Comparison of ENCODE assay signal across 8 cellular contexts in genomic region chr12:6872073-6873048, GRCh38. TPM values are rescaled to one million over a fixed set of nuclear protein-coding genes. Genes with fewer than 3 reads are reported as not detected.
DNase-seq lines count a peak whose midpoint lies in the region; ATAC-seq, FAIRE-seq and TF ChIP-seq lines count a peak whose summit lies in the region.

No MANE protein-coding gene starts in this region.

- peak overlapping the region; percentile 76 to 92 (median 80) for H3K4me3 ChIP-seq in keratinocyte (ENCODE audit: control insufficient read depth in 2 of 3, extremely low read depth in 1 of 3, insufficient read depth in 2 of 3, low read depth in 1 of 3, low read length in 3 of 3)

- H3K4me2 ChIP-seq in keratinocyte (ENCODE audit: control insufficient read depth, extremely low read depth, insufficient read depth, low read depth, low read length) = peak overlapping the region; percentile 98

- H3K9ac ChIP-seq in keratinocyte (ENCODE audit: control insufficient read depth, extremely low read depth, insufficient read depth, low read length) = peak overlapping the region; percentile 90

- POLR2A ChIA-PET in WTC11 (lab: Charles Lee) = interaction anchor here (0.5 to 3.3 kb wide), 25 partner anchors 9 to 252 kb away, joined by 3 to 38 read pairs (median 5); partner anchors contain the start of genes C12orf57, CDCA3, COPS7A and LRRC23

- H3K9me3 ChIP-seq in keratinocyte (ENCODE audit: control insufficient read depth, low read depth, low read length) = no peaks in the 10 kb centered on the region

- peaks cover 37% of the 10 kb centered on the region for H3K4me1 ChIP-seq in keratinocyte (ENCODE audit: control insufficient read depth, extremely low read depth, insufficient read depth, low read length)

- CTCF ChIA-PET in Calu3 (lab: Charles Lee) (interaction anchor here (0.8 to 3.1 kb wide), 14 partner anchors 9 to 92 kb away, joined by 3 to 31 read pairs (median 8); partner anchors contain the start of genes C12orf57, CDCA3, LRRC23 and RNU7-1), WTC11 (lab: Charles Lee) (interaction anchor here (0.6 to 8.5 kb wide), 59 partner anchors 10 to 401 kb away, joined by 3 to 181 read pairs (median 5); partner anchors contain the start of genes C12orf57, C1RL, CDCA3 and COPS7A)

- TSS peak; percentile 65 for BruUV-seq in Calu3 (replicated peaks; lab: Mats Ljungman, UMichigan)

- no peaks in the 10 kb centered on the region for H3K27me3 ChIP-seq in keratinocyte (ENCODE audit: control insufficient read depth, extremely low read depth, insufficient read depth, low read length)

- H2AFZ ChIP-seq in keratinocyte (ENCODE audit: control insufficient read depth, low read length) = peak overlapping the region; percentile 56

- ATAC-seq in GM21825 (IDR thresholded peaks at IDR 0.05; ENCODE audit: unreplicated experiment) = peak; percentile 39
- ATAC-seq in WTC11 = peak; percentile 31
- no peak for ATAC-seq in GM21390 (IDR thresholded peaks at IDR 0.05; ENCODE audit: unreplicated experiment)

- no peaks in the 10 kb centered on the region for H3K27me3 Mint-ChIP-seq in Calu3 (ENCODE audit: unreplicated experiment)
- no peaks in the 10 kb centered on the region for H3K27me3 Mint-ChIP-seq in WTC11 (ENCODE audit: low read depth)

- H3K27ac Mint-ChIP-seq in Calu3 (ENCODE audit: unreplicated experiment) (peak overlapping the region; percentile 89), WTC11 (peak overlapping the region; percentile 96)

- dilution Hi-C loops in keratinocyte (cut with MboI; ENCODE audit: extremely low pct_ligation_motif_present, low sequenced_read_pairs) = no loop called here

- H3K9me1 ChIP-seq in keratinocyte (ENCODE audit: control insufficient read depth, extremely low read depth, insufficient read depth, low read length) = no peaks in the 10 kb centered on the region

- TF ChIP-seq CTCF in Calu3 (IDR thresholded peaks at IDR 0.05; ENCODE audit: unreplicated experiment) (peak; percentile 85), WTC11 (IDR thresholded peaks at IDR 0.05) (peak; percentile 69), keratinocyte (optimal IDR thresholded peaks at IDR 0.05 in 1 of 3, IDR thresholded peaks at IDR 0.05 in 1 of 3, conservative IDR thresholded peaks at IDR 0.05 in 1 of 3; ENCODE audit: extremely low read depth in 1 of 3, insufficient read depth in 2 of 3, low read length in 3 of 3) (peak; percentile 81 to 99 (median 99))

- no peak for FAIRE-seq in keratinocyte (lab: Jason Lieb, UNC)

- peaks cover 25% of the 10 kb centered on the region for H4K20me1 ChIP-seq in keratinocyte (ENCODE audit: control insufficient read depth, extremely low read depth, insufficient read depth, low read length)

- no peaks in the 10 kb centered on the region for H3K9me3 Mint-ChIP-seq in Calu3 (ENCODE audit: low read depth, unreplicated experiment)
- no peaks in the 10 kb centered on the region for H3K9me3 Mint-ChIP-seq in WTC11

- H3K4me1 Mint-ChIP-seq in Calu3 (ENCODE audit: low read depth, unreplicated experiment) (peaks cover 43% of the 10 kb centered on the region), WTC11 (peaks cover 44% of the 10 kb centered on the region)

- H3K79me2 ChIP-seq in keratinocyte (ENCODE audit: control insufficient read depth, insufficient read depth, low read length) = peaks cover 43% of the 10 kb centered on the region

- intact Hi-C loops in Calu3 (cut with micrococcal nuclease; ENCODE audit: unreplicated experiment) = loop anchor here (1.0 kb wide), 1 partner anchor 19 kb away; no protein-coding TSS in a partner anchor

- H3K36me3 ChIP-seq in keratinocyte (ENCODE audit: control insufficient read depth in 2 of 2, extremely low read depth in 1 of 2, insufficient read depth in 2 of 2, low read length in 2 of 2) = peaks cover 14 to 20% of the 10 kb centered on the region in 2 experiments

- peaks cover 73% of the 10 kb centered on the region for H3K36me3 Mint-ChIP-seq in Calu3 (ENCODE audit: insufficient read depth, unreplicated experiment)
- H3K36me3 Mint-ChIP-seq in WTC11 = peaks cover 44% of the 10 kb centered on the region

- DNase-seq in Calu3 = peak; percentile 91
- DNase-seq in NCI-H1694 treated with DMSO at 0.1 percent for 48 hours (lab: John Stamatoyannopoulos, UW) = peak; percentile 59
- DNase-seq in WTC11 (ENCODE audit: low spot score) = peak; percentile 95
- DNase-seq in caudate nucleus (lab: John Stamatoyannopoulos, UW) = peak in 57 of 61 donors; percentile 10 to 80 (median 58)
- no peak for DNase-seq in keratinocyte (ENCODE audit: low read depth, low spot score)
- DNase-seq in stimulated activated CD4-positive, alpha-beta T cell treated with anti-CD3 and anti-CD28 coated beads, Interleukin-12 subunit alpha, Interleukin-12 subunit beta, amount 100 ng/mL, for 48 hours (ENCODE audit: low read depth in 2 of 3, low spot score in 1 of 3) = peak; percentile 67 to 85 (median 78)

- H3K27ac ChIP-seq in caudate nucleus (ENCODE audit: low read depth, low read length) (peak overlapping the region; percentile 87), keratinocyte (ENCODE audit: control insufficient read depth, insufficient read depth, low read length) (peak overlapping the region; percentile 63)

- H3K4me3 Mint-ChIP-seq in Calu3 (ENCODE audit: low read depth, unreplicated experiment) (peak overlapping the region; percentile 99), WTC11 (peak overlapping the region; percentile 89)

TF ChIP-seq in WTC11, 78 proteins besides CTCF, POLR2A, EP300 and RAD21 (continues in another document):
- no peak for TF ChIP-seq CDX4 (CRISPR knock-in tag; IDR thresholded peaks at IDR 0.05; ENCODE audit: borderline replicate concordance)

RNA-seq across cellular contexts. Expression of gene SPSB2, which starts 0.7 kb away (rescaled TPM):
- total RNA-seq in Calu3 (2022) (18.0 and 21.5 TPM in 2 replicates), WTC11 (2021) (21.2 to 25.5 TPM (median 22.7 TPM) in 3 replicates)
- polyA plus RNA-seq in keratinocyte = 4.9 to 8.7 TPM (median 5.1 TPM) in 3 replicates
- 1.2 TPM for polyA plus RNA-seq in keratinocyte (2011; ENCODE audit: low read depth)
- 3.8 and 7.7 TPM in 2 replicates for polyA plus RNA-seq in keratinocyte (2011; cell fraction: cytosol; rRNA removed)
- polyA plus RNA-seq in keratinocyte (2011; cell fraction: nucleus; rRNA removed) = 5.1 and 8.0 TPM in 2 replicates
- 5.4 and 7.8 TPM in 2 replicates for polyA plus RNA-seq in keratinocyte (2012; ENCODE audit: low replicate concordance)
- polyA minus RNA-seq in keratinocyte = 1.4 to 5.8 TPM (median 1.7 TPM) in 3 replicates
- 6.1 TPM for polyA minus RNA-seq in keratinocyte (2011; cell fraction: cytosol; rRNA and poly(A)+ RNA removed)
- 1.5 and 1.8 TPM in 2 replicates for polyA minus RNA-seq in keratinocyte (2011; cell fraction: nucleus; rRNA and poly(A)+ RNA removed)

RNA-seq across cellular contexts. Expression of gene TPI1, which starts 5.0 kb away (rescaled TPM):
- 608 and 639 TPM in 2 replicates for total RNA-seq in Calu3 (2022)
- total RNA-seq in WTC11 (2021) = 1,045 to 1,242 TPM (median 1,195 TPM) in 3 replicates
- polyA plus RNA-seq in keratinocyte = 1,218 to 2,229 TPM (median 1,551 TPM) in 3 replicates
- polyA plus RNA-seq in keratinocyte (2011; ENCODE audit: low read depth) = 265 TPM
- 1,209 and 1,293 TPM in 2 replicates for polyA plus RNA-seq in keratinocyte (2011; cell fraction: cytosol; rRNA removed)
- polyA plus RNA-seq in keratinocyte (2011; cell fraction: nucleus; rRNA removed) = 796 and 920 TPM in 2 replicates
- polyA plus RNA-seq in keratinocyte (2012; ENCODE audit: low replicate concordance) = 546 and 816 TPM in 2 replicates
- polyA minus RNA-seq in keratinocyte = 1,325 to 2,073 TPM (median 1,599 TPM) in 3 replicates
- polyA minus RNA-seq in keratinocyte (2011; cell fraction: cytosol; rRNA and poly(A)+ RNA removed) = 656 TPM
- 245 and 276 TPM in 2 replicates for polyA minus RNA-seq in keratinocyte (2011; cell fraction: nucleus; rRNA and poly(A)+ RNA removed)

RNA-seq across cellular contexts. Expression of gene USP5, which starts 20.4 kb away (rescaled TPM):
- total RNA-seq in Calu3 (2022) (126 and 128 TPM in 2 replicates), WTC11 (2021) (141 to 158 TPM (median 149 TPM) in 3 replicates)
- 58.3 to 84.1 TPM (median 67.2 TPM) in 3 replicates for polyA plus RNA-seq in keratinocyte
- 31.2 TPM for polyA plus RNA-seq in keratinocyte (2011; ENCODE audit: low read depth)
- 42.8 and 66.5 TPM in 2 replicates for polyA plus RNA-seq in keratinocyte (2011; cell fraction: cytosol; rRNA removed)
- polyA plus RNA-seq in keratinocyte (2011; cell fraction: nucleus; rRNA removed) = 94.0 and 116 TPM in 2 replicates
- polyA plus RNA-seq in keratinocyte (2012; ENCODE audit: low replicate concordance) = 44.4 and 76.0 TPM in 2 replicates
- polyA minus RNA-seq in keratinocyte = 122 to 148 TPM (median 148 TPM) in 3 replicates
- 95.2 TPM for polyA minus RNA-seq in keratinocyte (2011; cell fraction: cytosol; rRNA and poly(A)+ RNA removed)
- 67.8 and 83.2 TPM in 2 replicates for polyA minus RNA-seq in keratinocyte (2011; cell fraction: nucleus; rRNA and poly(A)+ RNA removed)

RNA-seq across cellular contexts. Expression of gene CDCA3, which starts 21.3 kb away (rescaled TPM):
- total RNA-seq in Calu3 (2022) (47.9 and 57.1 TPM in 2 replicates), WTC11 (2021) (47.1 to 61.8 TPM (median 49.1 TPM) in 3 replicates)
- 2.1 to 16.9 TPM (median 15.0 TPM) in 3 replicates for polyA plus RNA-seq in keratinocyte
- 0.62 TPM for polyA plus RNA-seq in keratinocyte (2011; ENCODE audit: low read depth)
- polyA plus RNA-seq in keratinocyte (2011; cell fraction: cytosol; rRNA removed) = 3.6 and 4.7 TPM in 2 replicates
- 7.3 and 8.3 TPM in 2 replicates for polyA plus RNA-seq in keratinocyte (2011; cell fraction: nucleus; rRNA removed)
- 0.55 and 15.7 TPM in 2 replicates for polyA plus RNA-seq in keratinocyte (2012; ENCODE audit: low replicate concordance)
- polyA minus RNA-seq in keratinocyte = 3.0 to 10.4 TPM (median 7.5 TPM) in 3 replicates
- 22.4 TPM for polyA minus RNA-seq in keratinocyte (2011; cell fraction: cytosol; rRNA and poly(A)+ RNA removed)
- 5.0 and 9.8 TPM in 2 replicates for polyA minus RNA-seq in keratinocyte (2011; cell fraction: nucleus; rRNA and poly(A)+ RNA removed)

RNA-seq across cellular contexts. Expression of gene GNB3, which starts 31.6 kb away (rescaled TPM):
- total RNA-seq in Calu3 (2022) (not detected in 2 replicates), WTC11 (2021) (14.0 to 16.5 TPM (median 14.3 TPM) in 3 replicates)
- 0.41 to 0.94 TPM (median 0.80 TPM) in 3 replicates for polyA plus RNA-seq in keratinocyte
- not detected for polyA plus RNA-seq in keratinocyte (2011; ENCODE audit: low read depth)
- polyA plus RNA-seq in keratinocyte (2011; cell fraction: cytosol; rRNA removed) = 0.16 TPM in 2 replicates
- 4.2 and 5.9 TPM in 2 replicates for polyA plus RNA-seq in keratinocyte (2011; cell fraction: nucleus; rRNA removed)
- 0.44 and 0.77 TPM in 2 replicates for polyA plus RNA-seq in keratinocyte (2012; ENCODE audit: low replicate concordance)
- 0.64 to 0.98 TPM (median 0.89 TPM) in 3 replicates for polyA minus RNA-seq in keratinocyte
- polyA minus RNA-seq in keratinocyte (2011; cell fraction: cytosol; rRNA and poly(A)+ RNA removed) = not detected
- polyA minus RNA-seq in keratinocyte (2011; cell fraction: nucleus; rRNA and poly(A)+ RNA removed) = 0.93 and 1.3 TPM in 2 replicates
